8 cellular contexts compared by ENCODE assay signal in genomic region chr7:151727579-151728285, GRCh38.
DNase-seq lines count a peak whose midpoint lies in the region; ATAC-seq and TF ChIP-seq lines count a peak whose summit lies in the region.

No MANE protein-coding gene starts in this region.

- CTCF ChIA-PET in WTC11 (lab: Charles Lee) = interaction anchor here (0.6 to 2.3 kb wide), 3 partner anchors 9 to 55 kb away, joined by 3 to 6 read pairs (median 5); no protein-coding TSS in a partner anchor

- H3K9me3 ChIP-seq in neuronal stem cell (replicated peaks in 1 of 2; ENCODE audit: control insufficient read depth in 2 of 2, insufficient read depth in 1 of 2, low read depth in 1 of 2, low read length in 2 of 2) (no peaks in the 10 kb centered on the region), tibial artery (no peaks in the 10 kb centered on the region)

- intact Hi-C loops in tibial artery (cut with DNase I; ENCODE audit: low total_unique reads) = no loop called here

- no peak overlapping the region for H3K4me3 Mint-ChIP-seq in WTC11

- peak overlapping the region; percentile 31 for H2AFZ ChIP-seq in neuronal stem cell (ENCODE audit: low read length)

- no peaks in the 10 kb centered on the region for H3K79me1 ChIP-seq in neuronal stem cell (ENCODE audit: low read depth, low read length)

- no peak overlapping the region for H4K8ac ChIP-seq in neuronal stem cell (ENCODE audit: low read depth, low read length)

- H3K36me3 ChIP-seq in neuronal stem cell (replicated peaks in 1 of 2; ENCODE audit: control insufficient read depth in 2 of 2, insufficient read depth in 2 of 2, low read length in 2 of 2) (no peaks in the 10 kb centered on the region), tibial artery (no peaks in the 10 kb centered on the region)

- peak overlapping the region; percentile 92 for H3K14ac ChIP-seq in neuronal stem cell (ENCODE audit: low read length)

- H3K4ac ChIP-seq in neuronal stem cell (ENCODE audit: low read length) = peak overlapping the region; percentile 80

- H3K27ac Mint-ChIP-seq in WTC11 = no peak overlapping the region

- H2BK120ac ChIP-seq in neuronal stem cell (ENCODE audit: low read depth, low read length) = peak overlapping the region; percentile 97

- H2BK15ac ChIP-seq in neuronal stem cell (ENCODE audit: low read length) = peak overlapping the region; percentile 95

- no peak overlapping the region for H3K9ac ChIP-seq in neuronal stem cell (ENCODE audit: low read depth, low read length, poor library complexity)

- WGBS in neuronal stem cell (ENCODE audit: extremely low coverage in 2 of 2, insufficient read length in 2 of 2, insufficient replicate concordance in 1 of 2), 2 donors = no CpG with 5 or more reads among the region's 18 CpGs

- in situ Hi-C loops in G401 (cut with HindIII; ENCODE audit: low sequenced_read_pairs) = no loop called here

- peaks cover 21 to 26% of the 10 kb centered on the region in 2 donors for H3K4me1 ChIP-seq in neuronal stem cell (ENCODE audit: control insufficient read depth in 2 of 2, insufficient read depth in 1 of 2, low read depth in 1 of 2, low read length in 2 of 2)
- peaks cover 0 to 16% (median 10%) of the 10 kb centered on the region in 4 donors for H3K4me1 ChIP-seq in tibial artery

- H4K91ac ChIP-seq in neuronal stem cell (ENCODE audit: low read depth, low read length, poor library complexity) = no peak overlapping the region

- peak overlapping the region; percentile 84 for H2BK5ac ChIP-seq in neuronal stem cell (ENCODE audit: low read length)

- H3K4me1 Mint-ChIP-seq in WTC11 = no peaks in the 10 kb centered on the region

- POLR2A ChIA-PET in WTC11 (lab: Charles Lee) = no interaction called here

- no peaks in the 10 kb centered on the region for H3K36me3 Mint-ChIP-seq in WTC11

- DNase-seq in HL-60 (ENCODE audit: low read depth in 1 of 2, low spot score in 1 of 2) (peak; percentile 68 to 92), WTC11 (ENCODE audit: low spot score) (no peak), epithelial cell of esophagus (ENCODE audit: low read depth) (peak; percentile 97), neuronal stem cell (ENCODE audit: low spot score) (no peak), tibial artery (peak; percentile 89), G401 (ENCODE audit: low spot score) (no peak), COLO668 (lab: John Stamatoyannopoulos, UW; ENCODE audit: unreplicated experiment) (no peak)

- ATAC-seq in GM18861 (IDR thresholded peaks at IDR 0.05; ENCODE audit: unreplicated experiment) (peak; percentile 86), WTC11 (peak; percentile 34; the same call in 1 of the 2 replicates)

- no peak overlapping the region for H3K4me2 ChIP-seq in neuronal stem cell (ENCODE audit: insufficient read depth, low read length, poor library complexity, severe bottlenecking)

- H3K23ac ChIP-seq in neuronal stem cell (ENCODE audit: low read depth, low read length, poor library complexity) = peak overlapping the region; percentile 67

- H2AK5ac ChIP-seq in neuronal stem cell (ENCODE audit: low read depth, low read length) = peak overlapping the region; percentile 89

- H3K4me3 ChIP-seq in HL-60 (replicated peaks; ENCODE audit: insufficient read depth, low read length) (no peak overlapping the region), epithelial cell of esophagus (ENCODE audit: low read length) (no peak overlapping the region), neuronal stem cell (ENCODE audit: low read length in 2 of 2) (no peak overlapping the region), tibial artery (no peak overlapping the region)

- H3K27me3 ChIP-seq in HL-60 (ENCODE audit: insufficient read depth, poor library complexity, severe bottlenecking) = no peaks in the 10 kb centered on the region
- no peaks in the 10 kb centered on the region for H3K27me3 ChIP-seq in neuronal stem cell (ENCODE audit: control insufficient read depth in 3 of 3, insufficient read depth in 3 of 3, low read depth in 1 of 3, low read length in 3 of 3)
- no peaks in the 10 kb centered on the region for H3K27me3 ChIP-seq in tibial artery

- H3K9me3 Mint-ChIP-seq in WTC11 = no peaks in the 10 kb centered on the region

- H3K27me3 Mint-ChIP-seq in WTC11 (ENCODE audit: low read depth) = no peaks in the 10 kb centered on the region

- H3K27ac ChIP-seq in HL-60 (replicated peaks) (no peak overlapping the region), neuronal stem cell (replicated peaks; ENCODE audit: low read length) (peak overlapping the region; percentile 57), tibial artery (peak overlapping the region; percentile 31 to 49)

- peak overlapping the region; percentile 30 for H2BK12ac ChIP-seq in neuronal stem cell (ENCODE audit: low read length)

- peak overlapping the region; percentile 85 for H3K18ac ChIP-seq in neuronal stem cell (ENCODE audit: low read length)

- TF ChIP-seq CTCF in HL-60 (IDR thresholded peaks at IDR 0.05; ENCODE audit: insufficient read depth, low read length) (no peak), WTC11 (IDR thresholded peaks at IDR 0.05) (no peak), epithelial cell of esophagus (IDR thresholded peaks at IDR 0.05; ENCODE audit: insufficient read depth, low read depth, low read length, missing control alignments) (no peak), tibial artery (IDR thresholded peaks at IDR 0.05) (no peak)

TF ChIP-seq in WTC11, 78 proteins besides CTCF, POLR2A, EP300 and RAD21 (continues in another document):
- no peak for TF ChIP-seq GRHL2 (CRISPR knock-in tag; IDR thresholded peaks at IDR 0.05; ENCODE audit: insufficient replicate concordance, severe bottlenecking)
- TF ChIP-seq, protein P1, sequence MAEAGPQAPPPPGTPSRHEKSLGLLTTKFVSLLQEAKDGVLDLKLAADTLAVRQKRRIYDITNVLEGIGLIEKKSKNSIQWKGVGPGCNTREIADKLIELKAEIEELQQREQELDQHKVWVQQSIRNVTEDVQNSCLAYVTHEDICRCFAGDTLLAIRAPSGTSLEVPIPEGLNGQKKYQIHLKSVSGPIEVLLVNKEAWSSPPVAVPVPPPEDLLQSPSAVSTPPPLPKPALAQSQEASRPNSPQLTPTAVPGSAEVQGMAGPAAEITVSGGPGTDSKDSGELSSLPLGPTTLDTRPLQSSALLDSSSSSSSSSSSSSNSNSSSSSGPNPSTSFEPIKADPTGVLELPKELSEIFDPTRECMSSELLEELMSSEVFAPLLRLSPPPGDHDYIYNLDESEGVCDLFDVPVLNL (CRISPR knock-in tag; IDR thresholded peaks at IDR 0.05; ENCODE audit: borderline replicate concordance, low read depth) = no peak
- no peak for TF ChIP-seq MYBL2 (CRISPR knock-in tag; IDR thresholded peaks at IDR 0.05)
- TF ChIP-seq EMX1 (CRISPR knock-in tag; IDR thresholded peaks at IDR 0.05) = no peak
- no peak for TF ChIP-seq NR1H2 (CRISPR knock-in tag; IDR thresholded peaks at IDR 0.05)
- TF ChIP-seq, protein P2, sequence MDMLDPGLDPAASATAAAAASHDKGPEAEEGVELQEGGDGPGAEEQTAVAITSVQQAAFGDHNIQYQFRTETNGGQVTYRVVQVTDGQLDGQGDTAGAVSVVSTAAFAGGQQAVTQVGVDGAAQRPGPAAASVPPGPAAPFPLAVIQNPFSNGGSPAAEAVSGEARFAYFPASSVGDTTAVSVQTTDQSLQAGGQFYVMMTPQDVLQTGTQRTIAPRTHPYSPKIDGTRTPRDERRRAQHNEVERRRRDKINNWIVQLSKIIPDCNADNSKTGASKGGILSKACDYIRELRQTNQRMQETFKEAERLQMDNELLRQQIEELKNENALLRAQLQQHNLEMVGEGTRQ (CRISPR knock-in tag; IDR thresholded peaks at IDR 0.05) = no peak
- no peak for TF ChIP-seq SP1 (CRISPR knock-in tag; conservative IDR thresholded peaks at IDR 0.05)
- TF ChIP-seq ZNF396 (CRISPR knock-in tag; IDR thresholded peaks at IDR 0.05; ENCODE audit: borderline replicate concordance) = no peak
- no peak for TF ChIP-seq HMGXB4 (CRISPR knock-in tag; IDR thresholded peaks at IDR 0.05)
- no peak for TF ChIP-seq NR3C1 (CRISPR knock-in tag; conservative IDR thresholded peaks at IDR 0.05; ENCODE audit: low read depth)
- no peak for TF ChIP-seq ZNF416 (CRISPR knock-in tag; IDR thresholded peaks at IDR 0.05)
- TF ChIP-seq, protein P3, sequence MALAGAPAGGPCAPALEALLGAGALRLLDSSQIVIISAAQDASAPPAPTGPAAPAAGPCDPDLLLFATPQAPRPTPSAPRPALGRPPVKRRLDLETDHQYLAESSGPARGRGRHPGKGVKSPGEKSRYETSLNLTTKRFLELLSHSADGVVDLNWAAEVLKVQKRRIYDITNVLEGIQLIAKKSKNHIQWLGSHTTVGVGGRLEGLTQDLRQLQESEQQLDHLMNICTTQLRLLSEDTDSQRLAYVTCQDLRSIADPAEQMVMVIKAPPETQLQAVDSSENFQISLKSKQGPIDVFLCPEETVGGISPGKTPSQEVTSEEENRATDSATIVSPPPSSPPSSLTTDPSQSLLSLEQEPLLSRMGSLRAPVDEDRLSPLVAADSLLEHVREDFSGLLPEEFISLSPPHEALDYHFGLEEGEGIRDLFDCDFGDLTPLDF (CRISPR knock-in tag; IDR thresholded peaks at IDR 0.05) = no peak
- no peak for TF ChIP-seq TP53 (CRISPR knock-in tag; IDR thresholded peaks at IDR 0.05)

Comparison
In these comparisons a context has a peak if more than half of its experiments do, and no peak if none do; other contexts are left out.
1. DNase-seq: peak in HL-60 (2 of 2), epithelial cell of esophagus (single experiment) and tibial artery (2 of 2); none in WTC11 (single experiment), neuronal stem cell (single experiment), G401 (single experiment) and COLO668 (single experiment).